17 cellular contexts compared by ENCODE assay signal in genomic region chr1:98763488-98764141, GRCh38.
"Had no signal": no experiment of that assay in that cellular context is flagged by ENCODE, and none has a peak within 500 bp of the region (broad histone marks: within the 10 kb centered on the region; RNA-seq: fewer than 3 reads in every experiment).

No MANE protein-coding gene starts in this region.

- H3K4me3 Mint-ChIP-seq: activated B cell treated with CpG ODN at 0.5 μM for 24 hours; activated CD8-positive, alpha-beta T cell treated with anti-CD3 and anti-CD28 coated beads for 36 hours; activated naive CD4-positive, alpha-beta T cell treated with anti-CD3 and anti-CD28 coated beads, Interleukin-2, amount 50 U/mL, for 24 hours; central memory CD8-positive, alpha-beta T cell; naive B cell; stimulated activated memory B cell treated with anti-CD40 and anti-IgM and Interleukin-4, amounts not matched to agents 10 μg/mL and 1 μg/mL and 100 μg/mL, for 72 hours had no signal

- DNase-seq: activated B cell treated with CpG ODN at 0.5 μM for 24 hours; activated CD4-positive, alpha-beta T cell treated with anti-CD3 and anti-CD28 coated beads for 48 hours; activated CD8-positive, alpha-beta T cell treated with anti-CD3 and anti-CD28 coated beads for 36 hours; activated effector memory CD4-positive, alpha-beta T cell treated with anti-CD3 and anti-CD28 coated beads, Interleukin-2, amount 50 U/mL, for 16 hours; activated T-cell treated with anti-CD3 and anti-CD28 coated beads, Interleukin-2, amount 50 U/mL, for 48 hours; cortex of kidney; effector CD4-positive, alpha-beta T cell; hypothalamus; kidney glomerular epithelial cell; midbrain; naive B cell; ovary; stimulated activated CD4-positive, alpha-beta T cell treated with anti-CD3 and anti-CD28 coated beads, Interleukin-2, amount 100 ng/mL, for 48 hours had no signal

- H3K4me1 Mint-ChIP-seq: activated naive CD4-positive, alpha-beta T cell treated with anti-CD3 and anti-CD28 coated beads, Interleukin-2, amount 50 U/mL, for 24 hours had no signal

- H3K9me3 Mint-ChIP-seq: activated B cell treated with CpG ODN at 0.5 μM for 24 hours; activated CD8-positive, alpha-beta T cell treated with anti-CD3 and anti-CD28 coated beads for 36 hours; activated naive CD4-positive, alpha-beta T cell treated with anti-CD3 and anti-CD28 coated beads, Interleukin-2, amount 50 U/mL, for 24 hours; central memory CD8-positive, alpha-beta T cell; naive B cell; stimulated activated memory B cell treated with anti-CD40 and anti-IgM and Interleukin-4, amounts not matched to agents 10 μg/mL and 1 μg/mL and 100 μg/mL, for 72 hours had no signal

- H3K27me3 Mint-ChIP-seq: activated B cell treated with CpG ODN at 0.5 μM for 24 hours; activated naive CD4-positive, alpha-beta T cell treated with anti-CD3 and anti-CD28 coated beads, Interleukin-2, amount 50 U/mL, for 24 hours; central memory CD8-positive, alpha-beta T cell; naive B cell; stimulated activated memory B cell treated with anti-CD40 and anti-IgM and Interleukin-4, amounts not matched to agents 10 μg/mL and 1 μg/mL and 100 μg/mL, for 72 hours had no signal

- ATAC-seq: activated CD8-positive, alpha-beta T cell treated with anti-CD3 and anti-CD28 coated beads for 36 hours; stimulated activated memory B cell treated with anti-CD40 and anti-IgM and Interleukin-4, amounts not matched to agents 10 μg/mL and 1 μg/mL and 100 μg/mL, for 72 hours had no signal

- H3K9me3 ChIP-seq: esophagus muscularis mucosa, ovary had no signal

- H3K4me1 ChIP-seq: esophagus muscularis mucosa had no signal

- H3K27ac Mint-ChIP-seq: activated B cell treated with CpG ODN at 0.5 μM for 24 hours; activated CD8-positive, alpha-beta T cell treated with anti-CD3 and anti-CD28 coated beads for 36 hours; activated naive CD4-positive, alpha-beta T cell treated with anti-CD3 and anti-CD28 coated beads, Interleukin-2, amount 50 U/mL, for 24 hours; naive B cell; stimulated activated memory B cell treated with anti-CD40 and anti-IgM and Interleukin-4, amounts not matched to agents 10 μg/mL and 1 μg/mL and 100 μg/mL, for 72 hours had no signal

- H3K27ac ChIP-seq: esophagus muscularis mucosa, ovary had no signal

- H3K36me3 Mint-ChIP-seq: activated naive CD4-positive, alpha-beta T cell treated with anti-CD3 and anti-CD28 coated beads, Interleukin-2, amount 50 U/mL, for 24 hours; naive B cell; stimulated activated memory B cell treated with anti-CD40 and anti-IgM and Interleukin-4, amounts not matched to agents 10 μg/mL and 1 μg/mL and 100 μg/mL, for 72 hours had no signal

- H3K27me3 ChIP-seq: esophagus muscularis mucosa, ovary had no signal
